8 cellular contexts compared by ENCODE assay signal in the genomic region with DNA sequence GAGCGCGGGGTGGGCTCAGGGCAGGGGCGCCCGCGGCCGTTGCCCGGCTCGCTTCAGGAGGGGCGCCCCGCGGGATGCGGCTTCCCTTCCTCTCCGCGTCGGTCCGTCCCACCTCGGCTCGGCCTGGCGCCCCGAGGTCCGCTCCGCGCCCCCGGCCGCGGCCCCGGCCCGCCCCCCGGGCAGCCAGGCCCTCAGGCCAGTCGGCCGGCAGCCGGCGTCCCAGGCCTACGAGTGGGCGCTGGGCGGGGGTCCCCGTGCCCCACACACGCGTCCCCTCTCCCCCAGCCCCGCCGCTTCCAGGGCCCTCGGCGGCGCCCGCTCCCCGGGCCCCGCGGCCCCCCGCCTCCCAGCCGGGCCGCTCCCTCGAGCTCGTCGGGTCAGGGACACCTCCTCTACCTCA. TPM values are rescaled to one million over a fixed set of nuclear protein-coding genes. Genes with fewer than 3 reads are reported as not detected.
A peak's percentile ranks its signal among the peaks of the same experiment; 100 is the strongest.
DNase-seq lines count a peak whose midpoint lies in the region; ATAC-seq and TF ChIP-seq lines count a peak whose summit lies in the region.
"Not testable (repeated sequence)": the region's sequence is repeated elsewhere in the genome, so short reads cannot be mapped to it uniquely, and the experiment has no call there.

No MANE protein-coding gene starts in this region.

- not testable (repeated sequence) for H3K36me3 Mint-ChIP-seq in IgD-negative memory B cell; activated CD8-positive, alpha-beta T cell treated with anti-CD3 and anti-CD28 coated beads for 36 hours (ENCODE audit: low read depth)

- not testable (repeated sequence) for H3K36me3 ChIP-seq in effector memory CD4-positive, alpha-beta T cell (ENCODE audit: control insufficient read depth, insufficient read depth, low read length)

- intact Hi-C loops in activated CD8-positive, alpha-beta T cell treated with anti-CD3 and anti-CD28 coated beads for 36 hours (cut with micrococcal nuclease) = not testable (repeated sequence)

- CTCF ChIA-PET in activated CD8-positive, alpha-beta T cell treated with anti-CD3 and anti-CD28 coated beads for 36 hours (lab: Charles Lee) = not testable (repeated sequence)

- peak overlapping the region; percentile 62 for H3K4me3 ChIP-seq in AG10803 (ENCODE audit: low read length)
- peak overlapping the region; percentile 59 for H3K4me3 ChIP-seq in effector memory CD4-positive, alpha-beta T cell (ENCODE audit: insufficient read depth, low read depth, low read length, poor library complexity, severe bottlenecking)
- H3K4me3 ChIP-seq in retinal pigment epithelial cell (ENCODE audit: low read length) = peak overlapping the region; percentile 61

- not testable (repeated sequence) for H3K4me1 Mint-ChIP-seq in IgD-negative memory B cell; activated CD8-positive, alpha-beta T cell treated with anti-CD3 and anti-CD28 coated beads for 36 hours (ENCODE audit: low read depth)

- H3K27ac ChIP-seq in effector memory CD4-positive, alpha-beta T cell (ENCODE audit: insufficient read depth, low read length, poor library complexity, severe bottlenecking) = peak overlapping the region; percentile 45

- H3K4me1 ChIP-seq in effector memory CD4-positive, alpha-beta T cell (ENCODE audit: control insufficient read depth, insufficient read depth, low read length, poor library complexity, severe bottlenecking) = not testable (repeated sequence)

- H3K27me3 ChIP-seq in effector memory CD4-positive, alpha-beta T cell (replicated peaks; ENCODE audit: control insufficient read depth, insufficient read depth, low read length, poor library complexity, severe bottlenecking) = not testable (repeated sequence)

- not testable (repeated sequence) for H3K9me3 ChIP-seq in effector memory CD4-positive, alpha-beta T cell (ENCODE audit: control insufficient read depth, low read length)

- not testable (repeated sequence) for H3K27me3 Mint-ChIP-seq in IgD-negative memory B cell; activated CD8-positive, alpha-beta T cell treated with anti-CD3 and anti-CD28 coated beads for 36 hours

- peak overlapping the region in 1 of 3 donors; percentile 15 for H3K27ac Mint-ChIP-seq in IgD-negative memory B cell
- H3K27ac Mint-ChIP-seq in activated CD8-positive, alpha-beta T cell treated with anti-CD3 and anti-CD28 coated beads for 36 hours = not testable (repeated sequence)

- POLR2A ChIA-PET in activated CD8-positive, alpha-beta T cell treated with anti-CD3 and anti-CD28 coated beads for 36 hours (lab: Charles Lee) = not testable (repeated sequence)

- TF ChIP-seq CTCF in AG10803 (conservative IDR thresholded peaks at IDR 0.05; ENCODE audit: low read length); activated CD8-positive, alpha-beta T cell treated with anti-CD3 and anti-CD28 coated beads for 36 hours (IDR thresholded peaks at IDR 0.05); retinal pigment epithelial cell (conservative IDR thresholded peaks at IDR 0.05; ENCODE audit: low read depth, low read length): not testable (repeated sequence)

- peak; percentile 54 for ATAC-seq in GM19035 (IDR thresholded peaks at IDR 0.05; ENCODE audit: unreplicated experiment)
- ATAC-seq in HG02763 (IDR thresholded peaks at IDR 0.05; ENCODE audit: unreplicated experiment) = peak; percentile 40
- peak; percentile 31 for ATAC-seq in activated CD8-positive, alpha-beta T cell treated with anti-CD3 and anti-CD28 coated beads for 36 hours

- H3K9me3 Mint-ChIP-seq in IgD-negative memory B cell; activated CD8-positive, alpha-beta T cell treated with anti-CD3 and anti-CD28 coated beads for 36 hours: not testable (repeated sequence)

- DNase-seq in AG10803 (ENCODE audit: low read depth); activated CD8-positive, alpha-beta T cell treated with anti-CD3 and anti-CD28 coated beads for 36 hours; effector memory CD4-positive, alpha-beta T cell; retinal pigment epithelial cell (ENCODE audit: low read depth): not testable (repeated sequence)
- peak; percentile 43 for DNase-seq in left kidney (ENCODE audit: low read depth, low spot score)

- peak overlapping the region; percentile 80 to 97 (median 94) for H3K4me3 Mint-ChIP-seq in IgD-negative memory B cell
- H3K4me3 Mint-ChIP-seq in activated CD8-positive, alpha-beta T cell treated with anti-CD3 and anti-CD28 coated beads for 36 hours = peak overlapping the region; percentile 85

RNA-seq across cellular contexts. Expression of gene KANSL1, which starts 31.6 kb away (rescaled TPM):
- 16.4 TPM for polyA plus RNA-seq in IgD-negative memory B cell
- 10 to 100 TPM; 54.4 to 55.3 TPM for total RNA-seq in activated CD8-positive, alpha-beta T cell treated with anti-CD3 and anti-CD28 coated beads for 36 hours
